Comparison of ENCODE assay signal across 39 cellular contexts in the genomic region with DNA sequence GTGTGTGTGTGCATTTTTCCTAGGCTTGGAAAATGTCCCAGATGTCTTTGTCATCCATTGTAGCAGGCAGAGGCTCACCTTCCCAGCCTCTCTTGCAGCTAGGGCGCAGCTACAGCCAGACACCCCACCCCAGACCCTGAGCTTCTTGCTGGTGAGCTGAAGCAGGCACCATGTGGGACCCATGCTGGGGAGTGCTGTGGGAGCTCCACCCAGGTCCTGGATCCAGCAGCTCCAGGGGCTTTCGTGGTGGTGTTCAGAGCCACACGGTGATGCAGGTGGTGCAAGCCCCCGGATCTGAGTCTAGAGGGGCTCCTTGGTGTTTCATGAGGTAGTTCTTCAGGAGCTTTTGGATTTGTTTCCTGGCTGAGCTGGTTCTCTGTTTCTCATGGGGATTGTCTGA.
"Had no signal": no experiment of that assay in that cellular context is flagged by ENCODE, and none has a peak within 500 bp of the region (broad histone marks: within the 10 kb centered on the region; RNA-seq: fewer than 3 reads in every experiment).

No MANE protein-coding gene starts in this region.

- H3K9me3 ChIP-seq: adrenal gland, ascending aorta, body of pancreas, breast epithelium had no signal

- H3K27ac ChIP-seq: adrenal gland, ascending aorta, body of pancreas, brain microvascular endothelial cell, breast epithelium, cardiac muscle cell had no signal

- H3K9me3 Mint-ChIP-seq: activated naive CD4-positive, alpha-beta T cell treated with anti-CD3 and anti-CD28 coated beads for 36 hours; activated naive CD4-positive, alpha-beta T cell treated with anti-CD3 and anti-CD28 coated beads, Interleukin-2, amount 10 ng/mL, durations not matched to agents 7 days and 5 days; activated naive CD4-positive, alpha-beta T cell treated with anti-CD3 and anti-CD28 coated beads, Interleukin-2, amount 50 U/mL, for 24 hours; activated naive CD4-positive, alpha-beta T cell treated with anti-CD3 and anti-CD28 coated beads, Interleukin-2, amount 50 U/mL, for 72 hours; activated naive CD8-positive, alpha-beta T cell treated with anti-CD3 and anti-CD28 coated beads for 36 hours; activated naive CD8-positive, alpha-beta T cell treated with anti-CD3 and anti-CD28 coated beads, Interleukin-2, amount 50 U/mL, for 24 hours; activated T-cell treated with anti-CD3 and anti-CD28 coated beads, Interleukin-2, amount 50 U/mL, for 24 hours; activated T-cell treated with anti-CD3 and anti-CD28 coated beads, Interleukin-2, amount 50 U/mL, for 4 hours; activated T-cell treated with anti-CD3 and anti-CD28 coated beads, Interleukin-2, amount 50 U/mL, for 72 hours; activated T-helper 1 cell treated with anti-CD3 and anti-CD28 coated beads, Interleukin-12 subunit alpha, Interleukin-12 subunit beta, Interleukin-2, Interleukin-4 antibody, amounts not matched to agents 30 ng/mL and 10 ng/mL and 1 ng/mL, durations not matched to agents 14 hours and 24 hours and 36 hours; activated T-helper 17 cell treated with anti-CD3 and anti-CD28 coated beads, Interleukin-2, amount 50 U/mL, for 72 hours; activated T-helper 2 cell treated with anti-CD3 and anti-CD28 coated beads, Interferon-gamma antibody, Interleukin-2, Interleukin-4, amounts not matched to agents 10 μg/mL and 5 μg/mL and 100 μg/mL, durations not matched to agents 14 hours and 24 hours and 36 hours; central memory CD8-positive, alpha-beta T cell had no signal

- H3K27me3 ChIP-seq: adrenal gland, ascending aorta, body of pancreas, brain microvascular endothelial cell, breast epithelium, cardiac muscle cell had no signal

- H3K36me3 Mint-ChIP-seq: activated naive CD4-positive, alpha-beta T cell treated with anti-CD3 and anti-CD28 coated beads, Interleukin-2, amount 10 ng/mL, durations not matched to agents 7 days and 5 days; activated naive CD4-positive, alpha-beta T cell treated with anti-CD3 and anti-CD28 coated beads, Interleukin-2, amount 50 U/mL, for 72 hours; activated naive CD8-positive, alpha-beta T cell; activated naive CD8-positive, alpha-beta T cell treated with anti-CD3 and anti-CD28 coated beads for 36 hours; activated naive CD8-positive, alpha-beta T cell treated with anti-CD3 and anti-CD28 coated beads, Interleukin-2, amount 10 ng/mL, durations not matched to agents 7 days and 5 days; brain had no signal

- H3K27ac Mint-ChIP-seq: activated naive CD4-positive, alpha-beta T cell treated with anti-CD3 and anti-CD28 coated beads for 36 hours; activated naive CD4-positive, alpha-beta T cell treated with anti-CD3 and anti-CD28 coated beads, Interleukin-2, amount 10 ng/mL, durations not matched to agents 7 days and 5 days; activated naive CD4-positive, alpha-beta T cell treated with anti-CD3 and anti-CD28 coated beads, Interleukin-2, amount 50 U/mL, for 24 hours; activated naive CD4-positive, alpha-beta T cell treated with anti-CD3 and anti-CD28 coated beads, Interleukin-2, amount 50 U/mL, for 72 hours; activated naive CD8-positive, alpha-beta T cell; activated naive CD8-positive, alpha-beta T cell treated with anti-CD3 and anti-CD28 coated beads for 36 hours; activated naive CD8-positive, alpha-beta T cell treated with anti-CD3 and anti-CD28 coated beads, Interleukin-2, amount 10 ng/mL, durations not matched to agents 7 days and 5 days; activated naive CD8-positive, alpha-beta T cell treated with anti-CD3 and anti-CD28 coated beads, Interleukin-2, amount 50 U/mL, for 24 hours; activated T-cell treated with anti-CD3 and anti-CD28 coated beads, Interleukin-2, amount 50 U/mL, for 24 hours; activated T-cell treated with anti-CD3 and anti-CD28 coated beads, Interleukin-2, amount 50 U/mL, for 72 hours; activated T-helper 1 cell treated with anti-CD3 and anti-CD28 coated beads, Interleukin-12 subunit alpha, Interleukin-12 subunit beta, Interleukin-2, Interleukin-4 antibody, amounts not matched to agents 30 ng/mL and 10 ng/mL and 1 ng/mL, durations not matched to agents 14 hours and 24 hours and 36 hours; activated T-helper 17 cell treated with anti-CD3 and anti-CD28 coated beads, Interleukin-2, amount 50 U/mL, for 72 hours; activated T-helper 2 cell treated with anti-CD3 and anti-CD28 coated beads, Interferon-gamma antibody, Interleukin-2, Interleukin-4, amounts not matched to agents 10 μg/mL and 5 μg/mL and 100 μg/mL, durations not matched to agents 14 hours and 24 hours and 36 hours; brain had no signal

- H3K4me3 Mint-ChIP-seq: activated naive CD4-positive, alpha-beta T cell treated with anti-CD3 and anti-CD28 coated beads for 36 hours; activated naive CD4-positive, alpha-beta T cell treated with anti-CD3 and anti-CD28 coated beads, Interleukin-2, amount 10 ng/mL, durations not matched to agents 7 days and 5 days; activated naive CD4-positive, alpha-beta T cell treated with anti-CD3 and anti-CD28 coated beads, Interleukin-2, amount 50 U/mL, for 24 hours; activated naive CD8-positive, alpha-beta T cell; activated naive CD8-positive, alpha-beta T cell treated with anti-CD3 and anti-CD28 coated beads for 36 hours; activated naive CD8-positive, alpha-beta T cell treated with anti-CD3 and anti-CD28 coated beads, Interleukin-2, amount 10 ng/mL, durations not matched to agents 7 days and 5 days; activated naive CD8-positive, alpha-beta T cell treated with anti-CD3 and anti-CD28 coated beads, Interleukin-2, amount 50 U/mL, for 24 hours; activated T-cell treated with anti-CD3 and anti-CD28 coated beads, Interleukin-2, amount 50 U/mL, for 24 hours; activated T-cell treated with anti-CD3 and anti-CD28 coated beads, Interleukin-2, amount 50 U/mL, for 4 hours; activated T-cell treated with anti-CD3 and anti-CD28 coated beads, Interleukin-2, amount 50 U/mL, for 72 hours; activated T-helper 1 cell treated with anti-CD3 and anti-CD28 coated beads, Interleukin-12 subunit alpha, Interleukin-12 subunit beta, Interleukin-2, Interleukin-4 antibody, amounts not matched to agents 30 ng/mL and 10 ng/mL and 1 ng/mL, durations not matched to agents 14 hours and 24 hours and 36 hours; activated T-helper 17 cell treated with anti-CD3 and anti-CD28 coated beads, Interleukin-2, amount 50 U/mL, for 72 hours; brain; central memory CD8-positive, alpha-beta T cell had no signal

- H3K36me3 ChIP-seq: adrenal gland, ascending aorta, brain microvascular endothelial cell, breast epithelium, cardiac muscle cell had no signal

- H3K4me3 ChIP-seq: adrenal gland, ascending aorta, body of pancreas, breast epithelium, cardiac muscle cell had no signal

- H3K4me1 ChIP-seq: ascending aorta, body of pancreas, breast epithelium had no signal

- H3K4me1 Mint-ChIP-seq: activated naive CD4-positive, alpha-beta T cell treated with anti-CD3 and anti-CD28 coated beads, Interleukin-2, amount 10 ng/mL, durations not matched to agents 7 days and 5 days; activated naive CD8-positive, alpha-beta T cell treated with anti-CD3 and anti-CD28 coated beads for 36 hours; activated naive CD8-positive, alpha-beta T cell treated with anti-CD3 and anti-CD28 coated beads, Interleukin-2, amount 10 ng/mL, durations not matched to agents 7 days and 5 days; activated T-helper 17 cell treated with anti-CD3 and anti-CD28 coated beads, Interleukin-2, amount 50 U/mL, for 72 hours; central memory CD8-positive, alpha-beta T cell had no signal

- DNase-seq: activated effector memory CD4-positive, alpha-beta T cell treated with anti-CD3 and anti-CD28 coated beads, Interleukin-2, amount 50 U/mL, for 16 hours; activated effector memory CD4-positive, alpha-beta T cell treated with Interleukin-2 at 50 U/mL for 16 hours; activated gamma-delta T cell; activated gamma-delta T cell treated with Interleukin-2 at 50 U/mL for 16 hours; activated naive CD4-positive, alpha-beta T cell; activated naive CD4-positive, alpha-beta T cell treated with anti-CD3 and anti-CD28 coated beads for 36 hours; activated naive CD4-positive, alpha-beta T cell treated with anti-CD3 and anti-CD28 coated beads, Interleukin-2, amount 10 ng/mL, durations not matched to agents 7 days and 5 days; activated naive CD4-positive, alpha-beta T cell treated with anti-CD3 and anti-CD28 coated beads, Interleukin-2, amount 50 U/mL, for 16 hours; activated naive CD4-positive, alpha-beta T cell treated with Interleukin-2 at 50 U/mL for 16 hours; activated naive CD8-positive, alpha-beta T cell treated with anti-CD3 and anti-CD28 coated beads for 36 hours; activated naive CD8-positive, alpha-beta T cell treated with anti-CD3 and anti-CD28 coated beads, Interleukin-2, amount 10 ng/mL, durations not matched to agents 7 days and 5 days; activated naive CD8-positive, alpha-beta T cell treated with anti-CD3 and anti-CD28 coated beads, Interleukin-2, amount 50 U/mL, for 24 hours; activated T-cell treated with anti-CD3 and anti-CD28 coated beads for 4 hours; activated T-cell treated with anti-CD3 and anti-CD28 coated beads, Interleukin-2, amount 50 U/mL, for 1 hour; activated T-cell treated with anti-CD3 and anti-CD28 coated beads, Interleukin-2, amount 50 U/mL, for 24 hours; activated T-cell treated with anti-CD3 and anti-CD28 coated beads, Interleukin-2, amount 50 U/mL, for 4 hours; activated T-cell treated with anti-CD3 and anti-CD28 coated beads, Interleukin-2, amount 50 U/mL, for 48 hours; activated T-cell treated with anti-CD3 and anti-CD28 coated beads, Interleukin-2, amount 50 U/mL, for 72 hours; adrenal gland; amniotic stem cell; amygdala; anterior cingulate cortex; aorta; body of pancreas; brain microvascular endothelial cell; caudate nucleus; central memory CD4-positive, alpha-beta T cell; cerebellar nuclear complex had no signal

- H3K27me3 Mint-ChIP-seq: activated naive CD4-positive, alpha-beta T cell treated with anti-CD3 and anti-CD28 coated beads, Interleukin-2, amount 10 ng/mL, durations not matched to agents 7 days and 5 days; activated naive CD4-positive, alpha-beta T cell treated with anti-CD3 and anti-CD28 coated beads, Interleukin-2, amount 50 U/mL, for 24 hours; activated naive CD8-positive, alpha-beta T cell treated with anti-CD3 and anti-CD28 coated beads for 36 hours; activated naive CD8-positive, alpha-beta T cell treated with anti-CD3 and anti-CD28 coated beads, Interleukin-2, amount 10 ng/mL, durations not matched to agents 7 days and 5 days; activated naive CD8-positive, alpha-beta T cell treated with anti-CD3 and anti-CD28 coated beads, Interleukin-2, amount 50 U/mL, for 24 hours; activated T-cell treated with anti-CD3 and anti-CD28 coated beads, Interleukin-2, amount 50 U/mL, for 24 hours; activated T-helper 17 cell treated with anti-CD3 and anti-CD28 coated beads, Interleukin-2, amount 50 U/mL, for 72 hours; brain; central memory CD8-positive, alpha-beta T cell had no signal

- ATAC-seq: activated naive CD4-positive, alpha-beta T cell treated with anti-CD3 and anti-CD28 coated beads, Interleukin-2, amount 50 U/mL, for 72 hours; activated naive CD8-positive, alpha-beta T cell treated with anti-CD3 and anti-CD28 coated beads, Interleukin-2, amount 50 U/mL, for 24 hours; activated T-cell treated with anti-CD3 and anti-CD28 coated beads, Interleukin-2, amount 50 U/mL, for 4 hours; activated T-cell treated with anti-CD3 and anti-CD28 coated beads, Interleukin-2, amount 50 U/mL, for 72 hours; activated T-helper 17 cell treated with anti-CD3 and anti-CD28 coated beads, Interleukin-2, amount 50 U/mL, for 72 hours; body of pancreas had no signal
